In genomic region chrX:150828785-150829184, GRCh38 we compare ENCODE assay signal across 20 cellular contexts.
DNase-seq lines count a peak whose midpoint lies in the region; ATAC-seq, FAIRE-seq and TF ChIP-seq lines count a peak whose summit lies in the region.
"Had no signal": no experiment of that assay in that cellular context is flagged by ENCODE, and none has a peak within 500 bp of the region (broad histone marks: within the 10 kb centered on the region; RNA-seq: fewer than 3 reads in every experiment).

No MANE protein-coding gene starts in this region.

- DNase-seq in HepG2 (ENCODE audit: low spot score), result no peak
- DNase-seq in left lobe of liver (ENCODE audit: low spot score), result no peak
- DNase-seq in endodermal cell, result no peak
- no peak for DNase-seq in activated naive CD4-positive, alpha-beta T cell treated with anti-CD3 and anti-CD28 coated beads, Interleukin-2, amount 50 U/mL, for 72 hours (ENCODE audit: low spot score in 2 of 2)
- DNase-seq: AML-193; Caco-2; Calu3; CD4-positive, alpha-beta T cell; CD8-positive, alpha-beta T cell; DMS79 treated with DMSO at 0.1 percent for 48 hours; GF-D8 had no signal

- no peaks in the 10 kb centered on the region for H3K9me3 ChIP-seq in liver (ENCODE audit: control insufficient read depth in 4 of 4, low read length in 3 of 4)
- H3K9me3 ChIP-seq in HepG2 (ENCODE audit: low read length), result no peaks in the 10 kb centered on the region
- H3K9me3 ChIP-seq in endodermal cell (ENCODE audit: control insufficient read depth, low read length), result no peaks in the 10 kb centered on the region
- H3K9me3 ChIP-seq: Caco-2 had no signal

- no peak overlapping the region for H3K4me3 Mint-ChIP-seq in endodermal cell
- H3K4me3 Mint-ChIP-seq: B cell; CD4-positive, alpha-beta T cell; CD8-positive, alpha-beta T cell had no signal

- peaks cover 50% of the 10 kb centered on the region for H3K36me3 Mint-ChIP-seq in endodermal cell (ENCODE audit: low read depth)
- H3K36me3 Mint-ChIP-seq in activated naive CD4-positive, alpha-beta T cell treated with anti-CD3 and anti-CD28 coated beads, Interleukin-2, amount 50 U/mL, for 72 hours, result peaks cover 4 to 19% of the 10 kb centered on the region in 2 donors

- H3K36me3 ChIP-seq in liver (ENCODE audit: control insufficient read depth in 4 of 4, insufficient read depth in 3 of 4, low read depth in 1 of 4, low read length in 3 of 4) (peaks cover 0 to 4% (median under 1%) of the 10 kb centered on the region in 4 donors), HepG2 (replicated peaks in 1 of 2; ENCODE audit: control insufficient read depth in 1 of 2, insufficient read depth in 2 of 2, low read length in 2 of 2) (no peaks in the 10 kb centered on the region), endodermal cell (ENCODE audit: control insufficient read depth, insufficient read depth, low read length) (peaks cover 7% of the 10 kb centered on the region)

- TF ChIP-seq POLR2A in HepG2 (IDR thresholded peaks at IDR 0.05; ENCODE audit: insufficient read depth in 1 of 2, low read depth in 2 of 2, low read length in 2 of 2), result no peak

- no peaks in the 10 kb centered on the region for H3K4me1 Mint-ChIP-seq in endodermal cell
- H3K4me1 Mint-ChIP-seq: B cell had no signal

- H3K79me2 ChIP-seq in HepG2 (ENCODE audit: insufficient read depth, low read length), result no peaks in the 10 kb centered on the region

- no peak for TF ChIP-seq EP300 in HepG2 (IDR thresholded peaks at IDR 0.05; ENCODE audit: low read depth in 2 of 2, low read length in 2 of 2)
- TF ChIP-seq EP300 in HepG2 (CRISPR knock-in tag; IDR thresholded peaks at IDR 0.05; ENCODE audit: borderline replicate concordance), result no peak

- TF ChIP-seq CTCF in liver (IDR thresholded peaks at IDR 0.05; ENCODE audit: low read depth, low read length, missing input control) (no peak), HepG2 (CRISPR knock-in tag; IDR thresholded peaks at IDR 0.05) (no peak), endodermal cell (conservative IDR thresholded peaks at IDR 0.05) (no peak)

- no peak overlapping the region for H3K27ac Mint-ChIP-seq in endodermal cell
- H3K27ac Mint-ChIP-seq in activated naive CD4-positive, alpha-beta T cell treated with anti-CD3 and anti-CD28 coated beads, Interleukin-2, amount 50 U/mL, for 72 hours, result no peak overlapping the region
- H3K27ac Mint-ChIP-seq: B cell; CD4-positive, alpha-beta T cell; CD8-positive, alpha-beta T cell had no signal

- H2AFZ ChIP-seq in HepG2 (ENCODE audit: low read length), result no peak overlapping the region

- H3K27ac ChIP-seq in liver (ENCODE audit: low read depth in 1 of 2, low read length in 2 of 2) (no peak overlapping the region), HepG2 (ENCODE audit: extremely low read length, insufficient read depth, low read length) (no peak overlapping the region), endodermal cell (ENCODE audit: low read depth, low read length) (no peak overlapping the region)
- H3K27ac ChIP-seq: 22Rv1; A549; BLaER1 treated with 17β-estradiol and CSF1 and Interleukin-3, amounts not matched to agents 10 nM and 100 nM; C4-2B had no signal

- H3K4me1 ChIP-seq in liver (ENCODE audit: control insufficient read depth in 4 of 4, insufficient read depth in 4 of 4, low read length in 3 of 4), result peaks cover 2 to 4% (median 3%) of the 10 kb centered on the region in 4 donors
- no peaks in the 10 kb centered on the region for H3K4me1 ChIP-seq in HepG2 (ENCODE audit: insufficient read depth, low read length)
- no peaks in the 10 kb centered on the region for H3K4me1 ChIP-seq in endodermal cell (ENCODE audit: control insufficient read depth, insufficient read depth, low read length)
- H3K4me1 ChIP-seq: A549; BLaER1 treated with 17β-estradiol and CSF1 and Interleukin-3, amounts not matched to agents 10 nM and 100 nM; Caco-2 had no signal

- H3K27me3 Mint-ChIP-seq in endodermal cell (ENCODE audit: insufficient read depth), result no peaks in the 10 kb centered on the region
- H3K27me3 Mint-ChIP-seq: B cell; CD4-positive, alpha-beta T cell had no signal

- peaks cover 7% of the 10 kb centered on the region for H3K9me3 Mint-ChIP-seq in endodermal cell
- H3K9me3 Mint-ChIP-seq in activated naive CD4-positive, alpha-beta T cell treated with anti-CD3 and anti-CD28 coated beads, Interleukin-2, amount 50 U/mL, for 72 hours, result no peaks in the 10 kb centered on the region
- H3K9me3 Mint-ChIP-seq: CD4-positive, alpha-beta T cell had no signal

- no peak overlapping the region for H3K4me2 ChIP-seq in HepG2 (ENCODE audit: low read depth, low read length)
- H3K4me2 ChIP-seq: A549; BLaER1 treated with 17β-estradiol and CSF1 and Interleukin-3, amounts not matched to agents 10 nM and 100 nM had no signal

- H3K9ac ChIP-seq in liver (ENCODE audit: low read depth in 1 of 2, low read length in 2 of 2) (no peak overlapping the region), HepG2 (ENCODE audit: insufficient read depth, low read depth, low read length) (no peak overlapping the region), endodermal cell (ENCODE audit: extremely low read depth, low read length, poor library complexity, severe bottlenecking) (no peak overlapping the region)
- H3K9ac ChIP-seq: BLaER1 treated with 17β-estradiol and CSF1 and Interleukin-3, amounts not matched to agents 10 nM and 100 nM had no signal

- in situ Hi-C loops in HepG2 (cut with HindIII; ENCODE audit: extremely low pct_ligation_motif_present, low pct_unique_long_range_greater_than_20kb), result no loop called here

- intact Hi-C loops in HepG2 (cut with micrococcal nuclease; ENCODE audit: unreplicated experiment), result no loop called here

- H3K27me3 ChIP-seq in liver (ENCODE audit: control insufficient read depth in 4 of 4, insufficient read depth in 4 of 4, low read length in 3 of 4) (no peaks in the 10 kb centered on the region), HepG2 (ENCODE audit: control insufficient read depth in 1 of 2, insufficient read depth in 2 of 2, low read length in 2 of 2) (no peaks in the 10 kb centered on the region), endodermal cell (ENCODE audit: control insufficient read depth, insufficient read depth, low read length, poor library complexity, severe bottlenecking) (no peaks in the 10 kb centered on the region)
- H3K27me3 ChIP-seq: BLaER1 treated with 17β-estradiol and CSF1 and Interleukin-3, amounts not matched to agents 10 nM and 100 nM had no signal

- H4K20me1 ChIP-seq in HepG2 (ENCODE audit: insufficient read depth, low read length), result no peaks in the 10 kb centered on the region
- H4K20me1 ChIP-seq: BLaER1 treated with 17β-estradiol and CSF1 and Interleukin-3, amounts not matched to agents 10 nM and 100 nM had no signal

- CTCF ChIA-PET in HepG2 (lab: Yijun Ruan, JAX; ENCODE audit: low intra/inter-chr PET ratio, low total read pairs), result no interaction called here

- no TSS peak for BruUV-seq in HepG2 (replicated peaks; lab: Mats Ljungman, UMichigan)

- POLR2A ChIA-PET in HepG2 (lab: Yijun Ruan, JAX), result no interaction called here

- no peak for FAIRE-seq in HepG2 (lab: Jason Lieb, UNC)
- FAIRE-seq: D721Med, G401.6, GM19239 had no signal

- TF ChIP-seq RAD21 in liver (IDR thresholded peaks at IDR 0.05) (no peak), HepG2 (CRISPR knock-in tag; IDR thresholded peaks at IDR 0.05) (no peak)

- ATAC-seq in HepG2 (no peak), left lobe of liver (peak; percentile 26)
- no peak for ATAC-seq in activated naive CD4-positive, alpha-beta T cell treated with anti-CD3 and anti-CD28 coated beads, Interleukin-2, amount 50 U/mL, for 72 hours
- ATAC-seq: A549; CD8-positive, alpha-beta T cell had no signal

- H3K4me3 ChIP-seq in liver (ENCODE audit: low read depth in 1 of 3, low read length in 3 of 3) (no peak overlapping the region), HepG2 (replicated peaks in 1 of 3; ENCODE audit: insufficient read depth in 1 of 3, low read depth in 2 of 3, low read length in 3 of 3) (no peak overlapping the region), endodermal cell (ENCODE audit: low read length) (no peak overlapping the region)
- H3K4me3 ChIP-seq: A549; BLaER1 treated with 17β-estradiol and CSF1 and Interleukin-3, amounts not matched to agents 10 nM and 100 nM had no signal

- 71% methylated on average over 5 of the region's 5 CpGs for WGBS in liver
- 67% methylated on average over 4 of the region's 5 CpGs for WGBS in HepG2 (ENCODE audit: low lambda C conversion rate)
- 95 to 100% methylated on average over 2 to 3 of the region's 5 CpGs for whole genome bisulfite sequencing in endodermal cell (ENCODE audit: insufficient coverage in 1 of 2, insufficient read length in 1 of 2), 2 experiments

TF ChIP-seq in liver, 16 proteins besides CTCF, POLR2A, EP300 and RAD21 (continues in another document):
- TF ChIP-seq MAX (IDR thresholded peaks at IDR 0.05), result peak; percentile 68
- peak; percentile 49 to 65 for TF ChIP-seq RXRA (IDR thresholded peaks at IDR 0.05)

TF ChIP-seq in HepG2, 621 proteins besides CTCF, POLR2A, EP300 and RAD21 (continues in another document):
- no peak for TF ChIP-seq KLF11 (CRISPR knock-in tag; IDR thresholded peaks at IDR 0.05)
